Comparison of ENCODE assay signal across 8 cellular contexts in genomic region chr14:71139058-71139946, GRCh38.
A peak's percentile ranks its signal among the peaks of the same experiment; 100 is the strongest.
DNase-seq lines count a peak whose midpoint lies in the region; ATAC-seq, FAIRE-seq and TF ChIP-seq lines count a peak whose summit lies in the region.

No MANE protein-coding gene starts in this region.

- POLR2A ChIA-PET in activated CD8-positive, alpha-beta T cell treated with anti-CD3 and anti-CD28 coated beads for 36 hours (lab: Charles Lee), result no interaction called here
- POLR2A ChIA-PET in H1 (lab: Charles Lee; ENCODE audit: partially characterized antibody), result interaction anchor here (1.2 kb wide), 1 partner anchor 182 kb away, joined by 3 read pairs; no protein-coding TSS in a partner anchor

- H4K8ac ChIP-seq in H1 (ENCODE audit: extremely low read depth, insufficient read depth, low read length), result no peak overlapping the region; the same call in 1 of the 2 replicates

- TF ChIP-seq RAD21 in H1 (IDR thresholded peaks at IDR 0.05 in 1 of 2, conservative IDR thresholded peaks at IDR 0.05 in 1 of 2; ENCODE audit: low read depth in 2 of 2, low read length in 2 of 2), result peak; percentile 98 to 99

- no peaks in the 10 kb centered on the region for H3K27me3 Mint-ChIP-seq in activated CD8-positive, alpha-beta T cell treated with anti-CD3 and anti-CD28 coated beads for 36 hours

- no peak overlapping the region for H3K23ac ChIP-seq in H1 (ENCODE audit: insufficient read length)

- peak overlapping the region; percentile 15; the same call in 1 of the 2 replicates for H3K18ac ChIP-seq in H1 (ENCODE audit: extremely low read depth, low read length)

- no peak overlapping the region for H3K14ac ChIP-seq in H1 (ENCODE audit: insufficient read length)

- no peaks in the 10 kb centered on the region for H3K9me3 Mint-ChIP-seq in activated CD8-positive, alpha-beta T cell treated with anti-CD3 and anti-CD28 coated beads for 36 hours

- H3K4me3 Mint-ChIP-seq in activated CD8-positive, alpha-beta T cell treated with anti-CD3 and anti-CD28 coated beads for 36 hours, result no peak overlapping the region

- peaks cover 0 to 4% (median 0%) of the 10 kb centered on the region in 4 experiments; a peak in 3 of 7 replicates for H3K4me1 ChIP-seq in H1 (replicated peaks in 1 of 4; ENCODE audit: control insufficient read depth in 3 of 4, insufficient read depth in 4 of 4, low read length in 3 of 4)

- intact Hi-C loops in activated CD8-positive, alpha-beta T cell treated with anti-CD3 and anti-CD28 coated beads for 36 hours (cut with micrococcal nuclease), result loop anchor here (2.0 kb wide), 1 partner anchor 613 kb away; no protein-coding TSS in a partner anchor

- no peaks in the 10 kb centered on the region for H3K27me3 ChIP-seq in H1 (replicated peaks in 1 of 4; ENCODE audit: control insufficient read depth in 3 of 4, extremely low read depth in 1 of 4, insufficient read depth in 3 of 4, low read length in 3 of 4)

- no peaks in the 10 kb centered on the region for H3K36me3 ChIP-seq in H1 (ENCODE audit: control insufficient read depth in 2 of 4, insufficient read depth in 4 of 4, low read length in 3 of 4)

- no peak overlapping the region for H3K4ac ChIP-seq in H1 (replicated peaks; ENCODE audit: insufficient read length, low read depth, low read length)

- H3K79me2 ChIP-seq in H1 (ENCODE audit: control insufficient read depth in 1 of 2, insufficient read depth in 2 of 2, low read length in 2 of 2), result no peaks in the 10 kb centered on the region

- peak overlapping the region; percentile 37; the same call in 1 of the 2 replicates for H2BK15ac ChIP-seq in H1 (ENCODE audit: low read length)

- no peak for TF ChIP-seq EP300 in H1 (IDR thresholded peaks at IDR 0.05; ENCODE audit: borderline replicate concordance in 1 of 2, low read depth in 2 of 2, low read length in 2 of 2)

- TF ChIP-seq CTCF in activated CD8-positive, alpha-beta T cell treated with anti-CD3 and anti-CD28 coated beads for 36 hours (IDR thresholded peaks at IDR 0.05), result peak; percentile 97
- TF ChIP-seq CTCF in H1 (IDR thresholded peaks at IDR 0.05; ENCODE audit: control extremely low read depth in 1 of 3, insufficient read depth in 1 of 3, low read depth in 1 of 3, low read length in 3 of 3), result peak; percentile 90 to 95 (median 91)

- peak overlapping the region; percentile 91 for H2AFZ ChIP-seq in H1 (ENCODE audit: low read length)

- no peak overlapping the region for H3K56ac ChIP-seq in H1 (replicated peaks; ENCODE audit: insufficient read length, low read depth, low read length)

- H3K9me3 ChIP-seq in H1 (ENCODE audit: insufficient read depth in 2 of 2, low read depth in 1 of 2, low read length in 1 of 2), result peaks cover 2 to 6% of the 10 kb centered on the region in 2 experiments; a peak in 1 of 4 replicates

- H2BK20ac ChIP-seq in H1 (ENCODE audit: low read length), result no peak overlapping the region

- H4K20me1 ChIP-seq in H1 (replicated peaks in 1 of 2; ENCODE audit: control insufficient read depth in 1 of 2, insufficient read depth in 2 of 2, low read length in 2 of 2), result no peaks in the 10 kb centered on the region

- H2BK5ac ChIP-seq in H1 (ENCODE audit: low read depth, low read length), result peak overlapping the region; percentile 55; the same call in 1 of the 2 replicates

- no peak overlapping the region for H3K9ac ChIP-seq in H1 (replicated peaks in 1 of 4; ENCODE audit: extremely low read depth in 1 of 4, low read depth in 3 of 4, low read length in 3 of 4)

- peaks cover 28% of the 10 kb centered on the region for H3K4me1 Mint-ChIP-seq in activated CD8-positive, alpha-beta T cell treated with anti-CD3 and anti-CD28 coated beads for 36 hours (ENCODE audit: low read depth)

- H3K36me3 Mint-ChIP-seq in activated CD8-positive, alpha-beta T cell treated with anti-CD3 and anti-CD28 coated beads for 36 hours (ENCODE audit: low read depth), result peaks cover 3% of the 10 kb centered on the region

- peak; percentile 80 for DNase-seq in AG08395 (ENCODE audit: low spot score)
- peak; percentile 48 for DNase-seq in GM19239 (ENCODE audit: insufficient read length, low spot score)
- peak; percentile 25 to 74 for DNase-seq in NCI-H446 (lab: John Stamatoyannopoulos, UW)
- peak; percentile 68 for DNase-seq in activated CD8-positive, alpha-beta T cell treated with anti-CD3 and anti-CD28 coated beads for 36 hours
- DNase-seq in H1 (ENCODE audit: low read depth in 1 of 2, low spot score in 2 of 2), result peak; percentile 23 to 83
- DNase-seq in midbrain (lab: John Stamatoyannopoulos, UW), result peak; percentile 69
- DNase-seq in stimulated activated CD8-positive, alpha-beta memory T cell treated with anti-CD3 and anti-CD28 coated beads, Interleukin-4, amount 100 ng/mL, for 48 hours, result peak; percentile 81
- DNase-seq in amniotic stem cell (lab: John Stamatoyannopoulos, UW), result no peak

- no peaks in the 10 kb centered on the region for H3K23me2 ChIP-seq in H1 (ENCODE audit: low read depth, low read length)

- FAIRE-seq in GM19239 (lab: Jason Lieb, UNC) (peak; percentile 93), H1 (lab: Jason Lieb, UNC) (peak; percentile 77)

- no peak overlapping the region for H2BK120ac ChIP-seq in H1 (replicated peaks; ENCODE audit: low read depth, low read length)

- H3K27ac ChIP-seq in H1 (ENCODE audit: low read depth, low read length), result no peak overlapping the region

- H4K91ac ChIP-seq in H1 (replicated peaks; ENCODE audit: insufficient read length, low read length), result no peak overlapping the region

- CTCF ChIA-PET in activated CD8-positive, alpha-beta T cell treated with anti-CD3 and anti-CD28 coated beads for 36 hours (lab: Charles Lee), result interaction anchor here (0.5 to 3.4 kb wide), 18 partner anchors 7 to 716 kb away, joined by 3 to 36 read pairs (median 4); no protein-coding TSS in a partner anchor
- CTCF ChIA-PET in H1 (lab: Charles Lee; ENCODE audit: partially characterized antibody), result interaction anchor here (0.7 to 8.9 kb wide), 31 partner anchors 9 to 715 kb away, joined by 3 to 86 read pairs (median 3); no protein-coding TSS in a partner anchor

- no peak overlapping the region for H3K27ac Mint-ChIP-seq in activated CD8-positive, alpha-beta T cell treated with anti-CD3 and anti-CD28 coated beads for 36 hours

- H4K5ac ChIP-seq in H1 (ENCODE audit: insufficient read length, low read depth, low read length), result no peak overlapping the region

- no peak for ATAC-seq in activated CD8-positive, alpha-beta T cell treated with anti-CD3 and anti-CD28 coated beads for 36 hours

- H3K79me1 ChIP-seq in H1 (ENCODE audit: low read depth, low read length), result no peaks in the 10 kb centered on the region

- no peak overlapping the region for H3K4me3 ChIP-seq in H1 (ENCODE audit: extremely low read depth in 1 of 4, insufficient read depth in 2 of 4, low read depth in 3 of 4, low read length in 4 of 4)

- TF ChIP-seq POLR2A in H1 (IDR thresholded peaks at IDR 0.05; ENCODE audit: control extremely low read depth in 1 of 2, low read depth in 2 of 2, low read length in 2 of 2), result no peak

- peak overlapping the region; percentile 97; the same call in 1 of the 2 replicates for H2BK12ac ChIP-seq in H1 (ENCODE audit: low read depth, low read length)

- no peak overlapping the region for H2AK5ac ChIP-seq in H1 (ENCODE audit: low read depth, low read length)

- 74% methylated on average over 36 of the region's 37 CpGs; no CpG with 5 or more reads in 1 of the 2 experiments for WGBS in H1 (ENCODE audit: extremely low coverage in 1 of 2, insufficient coverage in 1 of 2, insufficient read length in 1 of 2, insufficient replicate concordance in 2 of 2, low coverage in 1 of 2, low lambda C conversion rate in 2 of 2, missing lambda C conversion rate in 1 of 2), 2 experiments

- H3K4me2 ChIP-seq in H1 (ENCODE audit: insufficient read depth in 1 of 2, low read depth in 2 of 2, low read length in 2 of 2), result no peak overlapping the region

TF ChIP-seq in H1, 55 proteins besides CTCF, POLR2A, EP300 and RAD21:
- TF ChIP-seq YY1 (IDR thresholded peaks at IDR 0.05; ENCODE audit: low read depth, low read length), result 0 out of 2 replicates have a peak, but pooled peaks have one; percentile 25
- no peak for TF ChIP-seq USF2 (IDR thresholded peaks at IDR 0.05; ENCODE audit: low read length)
